Comparison of ENCODE assay signal across 22 cellular contexts in genomic region chr4:105748222-105748621, GRCh38. TPM values are rescaled to one million over a fixed set of nuclear protein-coding genes. Genes with fewer than 3 reads are reported as not detected.
DNase-seq lines count a peak whose midpoint lies in the region; ATAC-seq, FAIRE-seq and TF ChIP-seq lines count a peak whose summit lies in the region.
"Had no signal": no experiment of that assay in that cellular context is flagged by ENCODE, and none has a peak within 500 bp of the region (broad histone marks: within the 10 kb centered on the region; RNA-seq: fewer than 3 reads in every experiment).

No MANE protein-coding gene starts in this region.

- H3K9me3 ChIP-seq in OCI-LY3 (ENCODE audit: insufficient read depth, low read length) (no peaks in the 10 kb centered on the region), colonic mucosa (no peaks in the 10 kb centered on the region)
- H3K9me3 ChIP-seq: A549; BE2C; BLaER1 treated with 17β-estradiol and CSF1 and Interleukin-3, amounts not matched to agents 10 nM and 100 nM; Caco-2 had no signal

- H3K27me3 ChIP-seq in OCI-LY3 (ENCODE audit: low read depth, low read length) (no peaks in the 10 kb centered on the region), colonic mucosa (no peaks in the 10 kb centered on the region)
- H3K27me3 ChIP-seq: BE2C; BLaER1 treated with 17β-estradiol and CSF1 and Interleukin-3, amounts not matched to agents 10 nM and 100 nM had no signal

- H3K79me2 ChIP-seq in OCI-LY3 (ENCODE audit: low read length), result no peaks in the 10 kb centered on the region

- H2AFZ ChIP-seq in OCI-LY3 (ENCODE audit: low read depth, low read length), result no peak overlapping the region
- H2AFZ ChIP-seq: GM23248 had no signal

- peak; percentile 75 for FAIRE-seq in A204.1 (lab: Jason Lieb, UNC)
- FAIRE-seq: A549, GM12892, H1 had no signal

- peak overlapping the region; percentile 34 for H3K4me2 ChIP-seq in OCI-LY3 (ENCODE audit: low read length)
- H3K4me2 ChIP-seq: A549; BLaER1 treated with 17β-estradiol and CSF1 and Interleukin-3, amounts not matched to agents 10 nM and 100 nM had no signal

- no peaks in the 10 kb centered on the region for H3K9me3 Mint-ChIP-seq in activated T-cell treated with anti-CD3 and anti-CD28 coated beads, Interleukin-2, amount 50 U/mL, for 4 hours
- H3K9me3 Mint-ChIP-seq in natural killer cell, result no peaks in the 10 kb centered on the region
- H3K9me3 Mint-ChIP-seq: CD8-positive, alpha-beta T cell had no signal

- H4K20me1 ChIP-seq in OCI-LY3 (ENCODE audit: insufficient read depth, low read length), result no peaks in the 10 kb centered on the region
- H4K20me1 ChIP-seq: BLaER1 treated with 17β-estradiol and CSF1 and Interleukin-3, amounts not matched to agents 10 nM and 100 nM had no signal

- ATAC-seq in GM18868 (IDR thresholded peaks at IDR 0.05; ENCODE audit: unreplicated experiment), result peak; percentile 37
- ATAC-seq in activated T-cell treated with anti-CD3 and anti-CD28 coated beads, Interleukin-2, amount 50 U/mL, for 4 hours, result no peak
- ATAC-seq in natural killer cell, result no peak
- ATAC-seq: A549; CD8-positive, alpha-beta T cell had no signal

- no peak for TF ChIP-seq CTCF in OCI-LY3 (IDR thresholded peaks at IDR 0.05; ENCODE audit: low read depth, low read length)
- TF ChIP-seq CTCF in colonic mucosa (IDR thresholded peaks at IDR 0.05), result no peak
- TF ChIP-seq CTCF in natural killer cell (IDR thresholded peaks at IDR 0.05), result no peak

- H3K4me1 ChIP-seq in OCI-LY3 (ENCODE audit: low read length), result peaks cover 36% of the 10 kb centered on the region
- H3K4me1 ChIP-seq in colonic mucosa, result no peaks in the 10 kb centered on the region
- H3K4me1 ChIP-seq: A549; BE2C; BLaER1 treated with 17β-estradiol and CSF1 and Interleukin-3, amounts not matched to agents 10 nM and 100 nM; Caco-2 had no signal

- no peak overlapping the region for H3K4me3 Mint-ChIP-seq in activated T-cell treated with anti-CD3 and anti-CD28 coated beads, Interleukin-2, amount 50 U/mL, for 4 hours
- H3K4me3 Mint-ChIP-seq in natural killer cell, result no peak overlapping the region
- H3K4me3 Mint-ChIP-seq: CD8-positive, alpha-beta T cell had no signal

- H3K36me3 ChIP-seq in OCI-LY3 (replicated peaks; ENCODE audit: low read depth, low read length), result peaks cover 14% of the 10 kb centered on the region
- H3K36me3 ChIP-seq in colonic mucosa, result no peaks in the 10 kb centered on the region
- H3K36me3 ChIP-seq: BE2C had no signal

- H3K27ac ChIP-seq in OCI-LY3 (ENCODE audit: low read length), result peak overlapping the region; percentile 40; the same call in 1 of the 2 replicates
- no peak overlapping the region for H3K27ac ChIP-seq in colonic mucosa
- H3K27ac ChIP-seq: 22Rv1; A549; BLaER1 treated with 17β-estradiol and CSF1 and Interleukin-3, amounts not matched to agents 10 nM and 100 nM; GM23248 had no signal

- H3K4me3 ChIP-seq in OCI-LY3 (ENCODE audit: low read length) (no peak overlapping the region), colonic mucosa (no peak overlapping the region)
- H3K4me3 ChIP-seq: A549; BLaER1 treated with 17β-estradiol and CSF1 and Interleukin-3, amounts not matched to agents 10 nM and 100 nM; GM23248 had no signal

- H3K27me3 Mint-ChIP-seq in activated T-cell treated with anti-CD3 and anti-CD28 coated beads, Interleukin-2, amount 50 U/mL, for 4 hours (ENCODE audit: low read depth), result no peaks in the 10 kb centered on the region
- no peaks in the 10 kb centered on the region for H3K27me3 Mint-ChIP-seq in natural killer cell (ENCODE audit: low read depth in 2 of 2)

- no peak for DNase-seq in activated T-cell treated with anti-CD3 and anti-CD28 coated beads, Interleukin-2, amount 50 U/mL, for 4 hours
- no peak for DNase-seq in colonic mucosa
- DNase-seq in natural killer cell, result no peak
- DNase-seq: ACHN; AML-193; BE2C; Caco-2; CD8-positive, alpha-beta T cell; DMS153; DND-41; GDM1; GM23248; H7; HCEC 1CT had no signal

- intact Hi-C loops in colonic mucosa (cut with DNase I) (no loop called here), natural killer cell (cut with micrococcal nuclease) (no loop called here)

- peaks cover 2% of the 10 kb centered on the region for H3K36me3 Mint-ChIP-seq in activated T-cell treated with anti-CD3 and anti-CD28 coated beads, Interleukin-2, amount 50 U/mL, for 4 hours (ENCODE audit: insufficient read depth)
- no peaks in the 10 kb centered on the region for H3K36me3 Mint-ChIP-seq in natural killer cell

- H3K27ac Mint-ChIP-seq in natural killer cell, result no peak overlapping the region
- H3K27ac Mint-ChIP-seq: CD8-positive, alpha-beta T cell had no signal

- H3K4me1 Mint-ChIP-seq in activated T-cell treated with anti-CD3 and anti-CD28 coated beads, Interleukin-2, amount 50 U/mL, for 4 hours (ENCODE audit: low read depth), result no peaks in the 10 kb centered on the region
- no peaks in the 10 kb centered on the region for H3K4me1 Mint-ChIP-seq in natural killer cell

- no peak overlapping the region for H3K9ac ChIP-seq in OCI-LY3 (ENCODE audit: low read length)
- H3K9ac ChIP-seq in colonic mucosa (ENCODE audit: low read depth in 2 of 2, low read length in 2 of 2), result no peak overlapping the region
- H3K9ac ChIP-seq: BLaER1 treated with 17β-estradiol and CSF1 and Interleukin-3, amounts not matched to agents 10 nM and 100 nM; GM23248 had no signal

RNA-seq across cellular contexts. Expression of gene GSTCD, which starts 39.6 kb away (rescaled TPM):
- 10 to 100 TPM; 13.2 to 16.6 (median 14.2) TPM for total RNA-seq in activated T-cell treated with anti-CD3 and anti-CD28 coated beads, Interleukin-2, amount 50 U/mL, for 4 hours
- total RNA-seq in colonic mucosa (10 to 100 TPM in 1 of 2 donors, 1 to 10 TPM in 1; 9.0 to 17.5 TPM), natural killer cell (1 to 10 TPM; 5.6 to 7.7 (median 6.2) TPM)

RNA-seq across cellular contexts. Expression of gene INTS12, which starts 39.7 kb away (rescaled TPM):
- total RNA-seq in activated T-cell treated with anti-CD3 and anti-CD28 coated beads, Interleukin-2, amount 50 U/mL, for 4 hours, result 10 to 100 TPM; 24.2 to 26.1 (median 25.2) TPM
- total RNA-seq in colonic mucosa (10 to 100 TPM; 14.1 to 18.0 TPM), natural killer cell (10 to 100 TPM; 19.4 to 22.8 (median 19.9) TPM)
